ENCODE assay signal across 1 cellular context in the genomic region with DNA sequence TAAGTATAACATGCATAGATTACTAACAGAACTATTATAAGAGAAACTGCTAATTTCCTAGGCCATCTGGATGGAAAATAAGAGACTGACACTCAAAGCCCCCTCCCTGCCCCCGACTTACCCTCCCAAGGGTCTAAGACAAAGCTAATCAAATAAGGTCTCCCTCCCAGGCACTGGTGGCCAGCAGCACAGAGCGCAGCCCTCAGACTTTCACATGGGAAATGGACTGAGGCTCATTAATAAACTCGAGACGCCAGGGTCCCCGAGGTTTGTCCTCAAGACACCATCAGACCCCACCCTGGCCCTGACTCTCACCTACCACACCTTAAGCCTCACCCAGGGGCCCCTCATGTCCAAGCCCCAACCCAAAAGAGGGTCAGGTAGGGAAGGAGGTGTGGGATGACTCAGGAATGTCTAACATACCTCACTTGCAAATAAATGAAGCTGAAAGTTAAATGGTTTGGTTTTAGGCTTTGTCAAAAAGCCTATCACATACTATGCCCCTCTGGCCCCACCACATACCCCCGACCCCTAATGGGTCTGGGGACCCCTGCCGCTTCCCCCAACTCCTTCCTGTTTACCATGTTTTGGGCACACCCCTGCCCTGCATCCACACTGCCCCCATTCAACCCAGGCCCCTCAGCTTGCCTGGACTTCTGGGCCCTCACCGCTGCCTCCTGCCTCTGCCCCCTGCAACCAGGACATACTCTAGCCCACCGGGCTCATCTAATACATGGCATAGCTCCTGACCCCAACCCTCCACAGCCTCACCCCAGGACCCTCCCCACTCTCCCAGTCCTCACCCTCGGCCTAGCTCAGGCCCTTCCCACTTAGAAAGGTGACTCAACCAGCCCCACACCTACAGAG.
TF ChIP-seq lines count a peak whose summit lies in the region.

No MANE protein-coding gene starts in this region.

TF ChIP-seq in K562, 482 proteins besides CTCF, POLR2A, EP300 and RAD21:
- TF ChIP-seq NFE2 (IDR thresholded peaks at IDR 0.05; ENCODE audit: low read depth) (0 out of 2 replicates have a peak, but pooled peaks have one; percentile 6), MCM2 (IDR thresholded peaks at IDR 0.05; ENCODE audit: low read depth) (no peak), CHD4 (IDR thresholded peaks at IDR 0.05; ENCODE audit: insufficient read depth, insufficient replicate concordance, low read depth, low read length, poor library complexity, severe bottlenecking) (peak; percentile 3), CEBPG (CRISPR knock-in tag; IDR thresholded peaks at IDR 0.05) (no peak), CEBPG (tag; conservative IDR thresholded peaks at IDR 0.05 in 1 of 2, IDR thresholded peaks at IDR 0.05 in 1 of 2) (no peak), HDGF (IDR thresholded peaks at IDR 0.05) (0 out of 2 replicates have a peak, but pooled peaks have one; percentile 34)
